Comparison of ENCODE assay signal across 9 cellular contexts in the genomic region with DNA sequence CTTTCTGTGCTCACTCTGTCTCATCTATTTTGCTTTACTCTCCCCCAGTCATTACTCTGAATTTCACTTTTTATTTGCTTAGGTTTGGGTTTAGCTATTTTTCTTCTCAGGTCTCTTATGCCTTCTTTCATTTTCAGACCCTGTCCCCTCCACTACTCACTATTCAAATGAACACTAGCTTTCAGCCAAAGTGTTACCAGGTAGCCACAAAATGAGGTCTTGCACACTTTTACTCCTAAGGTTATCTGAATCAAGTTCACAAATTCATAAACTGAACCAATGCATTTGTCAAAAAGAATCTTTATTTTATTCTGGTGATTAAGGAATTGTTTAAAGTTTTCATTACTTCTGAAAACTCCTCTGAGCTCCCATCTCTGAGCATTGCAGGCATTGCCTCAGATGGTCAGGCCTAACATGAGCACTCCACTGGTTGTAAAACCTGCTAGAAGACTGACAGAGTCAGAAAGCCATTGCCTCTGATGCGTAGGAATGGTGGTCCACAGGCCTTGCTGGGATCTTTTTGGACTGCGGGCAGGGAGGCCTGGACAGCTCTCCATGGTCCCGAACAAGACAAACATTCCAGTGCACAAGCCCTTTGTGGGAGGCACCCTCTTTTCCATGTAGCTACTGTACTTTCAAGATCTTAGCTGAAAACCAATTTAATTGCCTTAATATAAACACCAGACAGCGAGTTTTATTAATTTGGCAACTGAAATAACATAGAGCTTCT. TPM values are rescaled to one million over a fixed set of nuclear protein-coding genes. Genes with fewer than 3 reads are reported as not detected.
DNase-seq lines count a peak whose midpoint lies in the region; ATAC-seq and TF ChIP-seq lines count a peak whose summit lies in the region.
"Had no signal": no experiment of that assay in that cellular context is flagged by ENCODE, and none has a peak within 500 bp of the region (broad histone marks: within the 10 kb centered on the region; RNA-seq: fewer than 3 reads in every experiment).

No MANE protein-coding gene starts in this region.

- ATAC-seq in GM18867 (IDR thresholded peaks at IDR 0.05; ENCODE audit: unreplicated experiment) (peak; percentile 94), HG02588 (IDR thresholded peaks at IDR 0.05; ENCODE audit: unreplicated experiment) (peak; percentile 90), SK-N-SH treated with all-trans-retinoic acid at 6 μM for 48 hours (peak; percentile 26; the same call in 1 of the 3 replicates), left colon (no peak)

- H3K36me3 Mint-ChIP-seq in nephron (ENCODE audit: low read depth): peaks cover 13% of the 10 kb centered on the region

- no peaks in the 10 kb centered on the region for H3K27me3 Mint-ChIP-seq in nephron (ENCODE audit: low read depth)

- peaks cover 49% of the 10 kb centered on the region for H3K4me1 Mint-ChIP-seq in nephron

- H3K9me3 Mint-ChIP-seq in nephron: no peaks in the 10 kb centered on the region
- H3K9me3 Mint-ChIP-seq: neural crest cell had no signal

- TF ChIP-seq CTCF in nephron (IDR thresholded peaks at IDR 0.05; ENCODE audit: unreplicated experiment in 3 of 3): no peak

- no peak for DNase-seq in NCI-H524 (lab: John Stamatoyannopoulos, UW)
- DNase-seq in SW480 (ENCODE audit: low spot score): no peak
- no peak for DNase-seq in NCI-H1105 treated with DMSO at 0.1 percent for 48 hours (lab: John Stamatoyannopoulos, UW)
- DNase-seq in left colon: no peak

- intact Hi-C loops in left colon (cut with DNase I, micrococcal nuclease): no loop called here

- H3K27ac Mint-ChIP-seq in nephron: peak overlapping the region; percentile 30 to 82 (median 56)

- H3K4me3 Mint-ChIP-seq in nephron: no peak overlapping the region
- H3K4me3 Mint-ChIP-seq: neural crest cell had no signal

TF ChIP-seq in SK-N-SH treated with all-trans-retinoic acid at 6 μM for 48 hours, 23 proteins besides CTCF, POLR2A, EP300 and RAD21:
- no peak for TF ChIP-seq ZNF565 (CRISPR knock-in tag; conservative IDR thresholded peaks at IDR 0.05; ENCODE audit: low read depth)
- TF ChIP-seq CSDC2 (CRISPR knock-in tag; IDR thresholded peaks at IDR 0.05): no peak
- no peak for TF ChIP-seq ISL1 (CRISPR knock-in tag; IDR thresholded peaks at IDR 0.05)
- no peak for TF ChIP-seq ZNF70 (CRISPR knock-in tag; IDR thresholded peaks at IDR 0.05)
- TF ChIP-seq TCF4 (CRISPR knock-in tag; IDR thresholded peaks at IDR 0.05; ENCODE audit: borderline replicate concordance): no peak
- TF ChIP-seq, protein P1, sequence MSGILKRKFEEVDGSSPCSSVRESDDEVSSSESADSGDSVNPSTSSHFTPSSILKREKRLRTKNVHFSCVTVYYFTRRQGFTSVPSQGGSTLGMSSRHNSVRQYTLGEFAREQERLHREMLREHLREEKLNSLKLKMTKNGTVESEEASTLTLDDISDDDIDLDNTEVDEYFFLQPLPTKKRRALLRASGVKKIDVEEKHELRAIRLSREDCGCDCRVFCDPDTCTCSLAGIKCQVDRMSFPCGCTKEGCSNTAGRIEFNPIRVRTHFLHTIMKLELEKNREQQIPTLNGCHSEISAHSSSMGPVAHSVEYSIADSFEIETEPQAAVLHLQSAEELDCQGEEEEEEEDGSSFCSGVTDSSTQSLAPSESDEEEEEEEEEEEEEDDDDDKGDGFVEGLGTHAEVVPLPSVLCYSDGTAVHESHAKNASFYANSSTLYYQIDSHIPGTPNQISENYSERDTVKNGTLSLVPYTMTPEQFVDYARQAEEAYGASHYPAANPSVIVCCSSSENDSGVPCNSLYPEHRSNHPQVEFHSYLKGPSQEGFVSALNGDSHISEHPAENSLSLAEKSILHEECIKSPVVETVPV (CRISPR knock-in tag; IDR thresholded peaks at IDR 0.05): no peak
- TF ChIP-seq PPARA (CRISPR knock-in tag; IDR thresholded peaks at IDR 0.05; ENCODE audit: borderline replicate concordance): no peak
- TF ChIP-seq, protein P2, sequence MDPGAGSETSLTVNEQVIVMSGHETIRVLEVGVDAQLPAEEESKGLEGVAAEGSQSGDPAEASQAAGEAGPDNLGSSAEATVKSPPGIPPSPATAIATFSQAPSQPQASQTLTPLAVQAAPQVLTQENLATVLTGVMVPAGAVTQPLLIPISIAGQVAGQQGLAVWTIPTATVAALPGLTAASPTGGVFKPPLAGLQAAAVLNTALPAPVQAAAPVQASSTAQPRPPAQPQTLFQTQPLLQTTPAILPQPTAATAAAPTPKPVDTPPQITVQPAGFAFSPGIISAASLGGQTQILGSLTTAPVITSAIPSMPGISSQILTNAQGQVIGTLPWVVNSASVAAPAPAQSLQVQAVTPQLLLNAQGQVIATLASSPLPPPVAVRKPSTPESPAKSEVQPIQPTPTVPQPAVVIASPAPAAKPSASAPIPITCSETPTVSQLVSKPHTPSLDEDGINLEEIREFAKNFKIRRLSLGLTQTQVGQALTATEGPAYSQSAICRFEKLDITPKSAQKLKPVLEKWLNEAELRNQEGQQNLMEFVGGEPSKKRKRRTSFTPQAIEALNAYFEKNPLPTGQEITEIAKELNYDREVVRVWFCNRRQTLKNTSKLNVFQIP (CRISPR knock-in tag; IDR thresholded peaks at IDR 0.05; ENCODE audit: borderline replicate concordance, low read depth): no peak
- TF ChIP-seq OSR1 (CRISPR knock-in tag; IDR thresholded peaks at IDR 0.05): no peak
- TF ChIP-seq, protein P3, sequence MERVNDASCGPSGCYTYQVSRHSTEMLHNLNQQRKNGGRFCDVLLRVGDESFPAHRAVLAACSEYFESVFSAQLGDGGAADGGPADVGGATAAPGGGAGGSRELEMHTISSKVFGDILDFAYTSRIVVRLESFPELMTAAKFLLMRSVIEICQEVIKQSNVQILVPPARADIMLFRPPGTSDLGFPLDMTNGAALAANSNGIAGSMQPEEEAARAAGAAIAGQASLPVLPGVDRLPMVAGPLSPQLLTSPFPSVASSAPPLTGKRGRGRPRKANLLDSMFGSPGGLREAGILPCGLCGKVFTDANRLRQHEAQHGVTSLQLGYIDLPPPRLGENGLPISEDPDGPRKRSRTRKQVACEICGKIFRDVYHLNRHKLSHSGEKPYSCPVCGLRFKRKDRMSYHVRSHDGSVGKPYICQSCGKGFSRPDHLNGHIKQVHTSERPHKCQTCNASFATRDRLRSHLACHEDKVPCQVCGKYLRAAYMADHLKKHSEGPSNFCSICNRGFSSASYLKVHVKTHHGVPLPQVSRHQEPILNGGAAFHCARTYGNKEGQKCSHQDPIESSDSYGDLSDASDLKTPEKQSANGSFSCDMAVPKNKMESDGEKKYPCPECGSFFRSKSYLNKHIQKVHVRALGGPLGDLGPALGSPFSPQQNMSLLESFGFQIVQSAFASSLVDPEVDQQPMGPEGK (CRISPR knock-in tag; IDR thresholded peaks at IDR 0.05; ENCODE audit: borderline replicate concordance): no peak
- no peak for TF ChIP-seq ZC3H10 (CRISPR knock-in tag; IDR thresholded peaks at IDR 0.05)
TF ChIP-seq in SK-N-SH treated with all-trans-retinoic acid at 6 μM for 48 hours: peak in this region for 0.

RNA-seq across cellular contexts. Expression of a gene that starts 48.5 kb away (rescaled TPM):
- total RNA-seq in left colon: 10 to 100 TPM; 16.0 to 23.8 TPM
